ENCODE assay signal across 10 cellular contexts in genomic region chr12:45273717-45274271, GRCh38. TPM values are rescaled to one million over a fixed set of nuclear protein-coding genes. Genes with fewer than 3 reads are reported as not detected.
DNase-seq lines count a peak whose midpoint lies in the region; ATAC-seq and TF ChIP-seq lines count a peak whose summit lies in the region.
"Had no signal": no experiment of that assay in that cellular context is flagged by ENCODE, and none has a peak within 500 bp of the region (broad histone marks: within the 10 kb centered on the region; RNA-seq: fewer than 3 reads in every experiment).

No MANE protein-coding gene starts in this region.

- ATAC-seq in T-cell (replicated peaks in 1 of 4) (no peak), HG03108 (IDR thresholded peaks at IDR 0.05; ENCODE audit: unreplicated experiment) (no peak), HG02938 (IDR thresholded peaks at IDR 0.05; ENCODE audit: unreplicated experiment) (no peak), GM18498 (IDR thresholded peaks at IDR 0.05; ENCODE audit: unreplicated experiment) (no peak)

- H3K36me3 ChIP-seq in mesodermal cell (ENCODE audit: control insufficient read depth, insufficient read depth, low read length) = peaks cover 13% of the 10 kb centered on the region

- POLR2A ChIA-PET in AG04449 (lab: Yijun Ruan, JAX) (interaction anchor here (0.5 kb wide), 1 partner anchor 16 kb away, joined by 3 read pairs; no protein-coding TSS in a partner anchor), T-cell (lab: Charles Lee) (no interaction called here)

- H3K9me3 Mint-ChIP-seq in T-cell = no peaks in the 10 kb centered on the region

- TF ChIP-seq CTCF in AG04449 (IDR thresholded peaks at IDR 0.05; ENCODE audit: insufficient read depth, low read length, missing control alignments) = no peak

- WGBS in mesodermal cell (ENCODE audit: insufficient coverage in 2 of 2), 2 experiments = 0 to 27% methylated on average over 1 of the region's 1 CpG

- H3K4me3 Mint-ChIP-seq in T-cell = no peak overlapping the region

- H3K27ac ChIP-seq in epithelial cell of prostate (peak overlapping the region; percentile 43), mesodermal cell (ENCODE audit: low read depth, low read length, severe bottlenecking) (peak overlapping the region; percentile 97)
- H3K27ac ChIP-seq: BLaER1 had no signal

- peaks cover 63% of the 10 kb centered on the region for H3K4me1 ChIP-seq in mesodermal cell (ENCODE audit: control insufficient read depth, insufficient read depth, low read length, poor library complexity, severe bottlenecking)

- peaks cover 0 to 9% (median 3%) of the 10 kb centered on the region in 3 donors for H3K4me1 Mint-ChIP-seq in T-cell

- DNase-seq in AG04449 (ENCODE audit: low read depth, low spot score) = peak; percentile 94
- DNase-seq in NCI-H460 (ENCODE audit: extremely low read depth, low read depth) = peak; percentile 48
- DNase-seq in epithelial cell of prostate (ENCODE audit: low read depth, low spot score) = peak; percentile 68
- DNase-seq in T-cell = no peak
- DNase-seq: NCI-H82 had no signal

- H3K4me3 ChIP-seq in AG04449 (ENCODE audit: low read depth, low read length) (no peak overlapping the region), mesodermal cell (ENCODE audit: extremely low read depth, insufficient read depth, low read length, poor library complexity, severe bottlenecking) (no peak overlapping the region)
- H3K4me3 ChIP-seq: BLaER1 had no signal

- H3K9me3 ChIP-seq in mesodermal cell (ENCODE audit: control insufficient read depth, low read length) = no peaks in the 10 kb centered on the region
- H3K9me3 ChIP-seq: BLaER1 had no signal

- no peak overlapping the region for H3K27ac Mint-ChIP-seq in T-cell

- H3K27me3 Mint-ChIP-seq in T-cell = no peaks in the 10 kb centered on the region

- peaks cover 18% of the 10 kb centered on the region for H3K36me3 Mint-ChIP-seq in T-cell

- CTCF ChIA-PET in AG04449 (lab: Yijun Ruan, JAX) = interaction anchor here (1.3 kb wide), 1 partner anchor 115 kb away, joined by 4 read pairs; no protein-coding TSS in a partner anchor
- CTCF ChIA-PET in T-cell (lab: Charles Lee) = no interaction called here

RNA-seq across cellular contexts. Expression of gene ANO6, which starts 57.9 kb away (rescaled TPM):
- 66.8 and 70.3 TPM in 2 replicates for total RNA-seq in NCI-H460 (2014; rRNA removed; shearing (Covaris generic))
- 18.7 and 26.2 TPM in 2 replicates for polyA plus RNA-seq in NCI-H460 (2014; cell fraction: nucleus; rRNA removed)
- 72.5 TPM for polyA plus RNA-seq in mesodermal cell (2013, experiment 1 of 2)
- polyA plus RNA-seq in mesodermal cell (2013, experiment 2 of 2) = 70.8 TPM
- total RNA-seq in T-cell = 10 to 100 TPM; 17.9 to 22.5 (median 20.3) TPM

Comparison
In these comparisons a context has a peak if more than half of its experiments do, and no peak if none do; other contexts are left out.
1. DNase-seq: peak in AG04449 (single experiment), NCI-H460 (single experiment) and epithelial cell of prostate (single experiment); none in T-cell (0 of 34).